1 cellular context compared by ENCODE assay signal in the genomic region with DNA sequence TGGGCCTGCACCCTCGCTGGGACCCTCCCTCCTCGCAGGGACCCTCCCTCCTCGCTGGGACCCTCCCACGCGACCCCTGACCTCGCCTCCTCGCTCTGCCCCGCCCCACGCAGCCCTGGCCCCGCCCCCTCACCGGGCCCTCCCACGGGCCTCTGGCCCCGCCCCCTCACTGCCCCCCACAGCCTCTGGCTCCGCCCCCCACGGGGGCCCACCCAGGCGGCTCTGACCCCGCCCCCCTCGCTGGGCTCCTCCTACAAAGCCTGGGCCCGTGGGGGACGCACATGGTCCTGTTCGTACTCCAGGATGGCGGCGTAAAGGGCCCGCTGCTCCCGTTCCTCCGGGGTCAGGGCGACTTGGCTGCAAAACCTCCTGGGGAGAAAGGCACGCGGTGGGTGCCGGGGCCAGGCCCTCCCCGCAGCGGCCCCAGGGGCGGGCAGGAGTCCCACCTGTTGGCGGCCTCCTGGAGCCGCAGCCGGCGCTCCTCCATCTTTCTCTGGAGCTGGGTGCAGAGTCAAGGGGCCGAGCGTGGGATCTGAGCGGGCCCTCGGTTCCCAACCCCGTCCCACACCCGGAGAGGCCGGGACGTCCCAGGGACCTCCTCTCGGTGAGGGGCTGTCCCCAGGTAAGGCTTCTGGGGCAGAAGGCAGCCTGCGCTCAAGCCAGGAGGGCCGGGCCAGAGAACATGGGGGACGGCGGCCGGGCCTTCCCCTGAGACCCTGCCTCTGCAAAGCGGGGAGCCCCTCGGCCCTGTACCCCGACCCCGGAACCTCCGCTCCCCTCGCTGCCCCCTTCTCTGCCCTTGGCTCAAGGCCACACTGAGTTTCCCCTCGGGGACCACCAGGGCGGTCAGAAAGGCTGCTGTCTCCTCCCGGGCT.
TF ChIP-seq lines count a peak whose summit lies in the region.

No MANE protein-coding gene starts in this region.

TF ChIP-seq in WTC11, 78 proteins besides CTCF, POLR2A, EP300 and RAD21 (continued from another document):
- TF ChIP-seq, protein P1, sequence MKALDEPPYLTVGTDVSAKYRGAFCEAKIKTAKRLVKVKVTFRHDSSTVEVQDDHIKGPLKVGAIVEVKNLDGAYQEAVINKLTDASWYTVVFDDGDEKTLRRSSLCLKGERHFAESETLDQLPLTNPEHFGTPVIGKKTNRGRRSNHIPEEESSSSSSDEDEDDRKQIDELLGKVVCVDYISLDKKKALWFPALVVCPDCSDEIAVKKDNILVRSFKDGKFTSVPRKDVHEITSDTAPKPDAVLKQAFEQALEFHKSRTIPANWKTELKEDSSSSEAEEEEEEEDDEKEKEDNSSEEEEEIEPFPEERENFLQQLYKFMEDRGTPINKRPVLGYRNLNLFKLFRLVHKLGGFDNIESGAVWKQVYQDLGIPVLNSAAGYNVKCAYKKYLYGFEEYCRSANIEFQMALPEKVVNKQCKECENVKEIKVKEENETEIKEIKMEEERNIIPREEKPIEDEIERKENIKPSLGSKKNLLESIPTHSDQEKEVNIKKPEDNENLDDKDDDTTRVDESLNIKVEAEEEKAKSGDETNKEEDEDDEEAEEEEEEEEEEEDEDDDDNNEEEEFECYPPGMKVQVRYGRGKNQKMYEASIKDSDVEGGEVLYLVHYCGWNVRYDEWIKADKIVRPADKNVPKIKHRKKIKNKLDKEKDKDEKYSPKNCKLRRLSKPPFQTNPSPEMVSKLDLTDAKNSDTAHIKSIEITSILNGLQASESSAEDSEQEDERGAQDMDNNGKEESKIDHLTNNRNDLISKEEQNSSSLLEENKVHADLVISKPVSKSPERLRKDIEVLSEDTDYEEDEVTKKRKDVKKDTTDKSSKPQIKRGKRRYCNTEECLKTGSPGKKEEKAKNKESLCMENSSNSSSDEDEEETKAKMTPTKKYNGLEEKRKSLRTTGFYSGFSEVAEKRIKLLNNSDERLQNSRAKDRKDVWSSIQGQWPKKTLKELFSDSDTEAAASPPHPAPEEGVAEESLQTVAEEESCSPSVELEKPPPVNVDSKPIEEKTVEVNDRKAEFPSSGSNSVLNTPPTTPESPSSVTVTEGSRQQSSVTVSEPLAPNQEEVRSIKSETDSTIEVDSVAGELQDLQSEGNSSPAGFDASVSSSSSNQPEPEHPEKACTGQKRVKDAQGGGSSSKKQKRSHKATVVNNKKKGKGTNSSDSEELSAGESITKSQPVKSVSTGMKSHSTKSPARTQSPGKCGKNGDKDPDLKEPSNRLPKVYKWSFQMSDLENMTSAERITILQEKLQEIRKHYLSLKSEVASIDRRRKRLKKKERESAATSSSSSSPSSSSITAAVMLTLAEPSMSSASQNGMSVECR (CRISPR knock-in tag; IDR thresholded peaks at IDR 0.05; ENCODE audit: borderline replicate concordance) = peak; percentile 62; the same call in 1 of the 2 replicates
- TF ChIP-seq, protein P2, sequence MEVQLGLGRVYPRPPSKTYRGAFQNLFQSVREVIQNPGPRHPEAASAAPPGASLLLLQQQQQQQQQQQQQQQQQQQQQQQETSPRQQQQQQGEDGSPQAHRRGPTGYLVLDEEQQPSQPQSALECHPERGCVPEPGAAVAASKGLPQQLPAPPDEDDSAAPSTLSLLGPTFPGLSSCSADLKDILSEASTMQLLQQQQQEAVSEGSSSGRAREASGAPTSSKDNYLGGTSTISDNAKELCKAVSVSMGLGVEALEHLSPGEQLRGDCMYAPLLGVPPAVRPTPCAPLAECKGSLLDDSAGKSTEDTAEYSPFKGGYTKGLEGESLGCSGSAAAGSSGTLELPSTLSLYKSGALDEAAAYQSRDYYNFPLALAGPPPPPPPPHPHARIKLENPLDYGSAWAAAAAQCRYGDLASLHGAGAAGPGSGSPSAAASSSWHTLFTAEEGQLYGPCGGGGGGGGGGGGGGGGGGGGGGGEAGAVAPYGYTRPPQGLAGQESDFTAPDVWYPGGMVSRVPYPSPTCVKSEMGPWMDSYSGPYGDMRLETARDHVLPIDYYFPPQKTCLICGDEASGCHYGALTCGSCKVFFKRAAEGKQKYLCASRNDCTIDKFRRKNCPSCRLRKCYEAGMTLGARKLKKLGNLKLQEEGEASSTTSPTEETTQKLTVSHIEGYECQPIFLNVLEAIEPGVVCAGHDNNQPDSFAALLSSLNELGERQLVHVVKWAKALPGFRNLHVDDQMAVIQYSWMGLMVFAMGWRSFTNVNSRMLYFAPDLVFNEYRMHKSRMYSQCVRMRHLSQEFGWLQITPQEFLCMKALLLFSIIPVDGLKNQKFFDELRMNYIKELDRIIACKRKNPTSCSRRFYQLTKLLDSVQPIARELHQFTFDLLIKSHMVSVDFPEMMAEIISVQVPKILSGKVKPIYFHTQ (CRISPR knock-in tag; IDR thresholded peaks at IDR 0.05) = no peak
- TF ChIP-seq SMAD3 (CRISPR knock-in tag; IDR thresholded peaks at IDR 0.05; ENCODE audit: borderline replicate concordance) = no peak
- no peak for TF ChIP-seq ETV6 (CRISPR knock-in tag; IDR thresholded peaks at IDR 0.05)
- TF ChIP-seq, protein P3, sequence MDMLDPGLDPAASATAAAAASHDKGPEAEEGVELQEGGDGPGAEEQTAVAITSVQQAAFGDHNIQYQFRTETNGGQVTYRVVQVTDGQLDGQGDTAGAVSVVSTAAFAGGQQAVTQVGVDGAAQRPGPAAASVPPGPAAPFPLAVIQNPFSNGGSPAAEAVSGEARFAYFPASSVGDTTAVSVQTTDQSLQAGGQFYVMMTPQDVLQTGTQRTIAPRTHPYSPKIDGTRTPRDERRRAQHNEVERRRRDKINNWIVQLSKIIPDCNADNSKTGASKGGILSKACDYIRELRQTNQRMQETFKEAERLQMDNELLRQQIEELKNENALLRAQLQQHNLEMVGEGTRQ (CRISPR knock-in tag; IDR thresholded peaks at IDR 0.05) = peak; percentile 33; the same call in 1 of the 2 replicates
- TF ChIP-seq, protein P4, sequence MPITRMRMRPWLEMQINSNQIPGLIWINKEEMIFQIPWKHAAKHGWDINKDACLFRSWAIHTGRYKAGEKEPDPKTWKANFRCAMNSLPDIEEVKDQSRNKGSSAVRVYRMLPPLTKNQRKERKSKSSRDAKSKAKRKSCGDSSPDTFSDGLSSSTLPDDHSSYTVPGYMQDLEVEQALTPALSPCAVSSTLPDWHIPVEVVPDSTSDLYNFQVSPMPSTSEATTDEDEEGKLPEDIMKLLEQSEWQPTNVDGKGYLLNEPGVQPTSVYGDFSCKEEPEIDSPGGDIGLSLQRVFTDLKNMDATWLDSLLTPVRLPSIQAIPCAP (CRISPR knock-in tag; IDR thresholded peaks at IDR 0.05) = no peak
- TF ChIP-seq ATF1 (CRISPR knock-in tag; IDR thresholded peaks at IDR 0.05) = no peak
- TF ChIP-seq, protein P5, sequence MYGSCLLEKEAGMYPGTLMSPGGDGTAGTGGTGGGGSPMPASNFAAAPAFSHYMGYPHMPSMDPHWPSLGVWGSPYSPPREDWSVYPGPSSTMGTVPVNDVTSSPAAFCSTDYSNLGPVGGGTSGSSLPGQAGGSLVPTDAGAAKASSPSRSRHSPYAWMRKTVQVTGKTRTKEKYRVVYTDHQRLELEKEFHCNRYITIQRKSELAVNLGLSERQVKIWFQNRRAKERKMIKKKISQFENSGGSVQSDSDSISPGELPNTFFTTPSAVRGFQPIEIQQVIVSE (CRISPR knock-in tag; IDR thresholded peaks at IDR 0.05; ENCODE audit: borderline replicate concordance) = no peak
- no peak for TF ChIP-seq ZBTB21 (CRISPR knock-in tag; IDR thresholded peaks at IDR 0.05; ENCODE audit: borderline replicate concordance)
- no peak for TF ChIP-seq GABPB1 (CRISPR knock-in tag; IDR thresholded peaks at IDR 0.05)
- 0 out of 2 replicates have a peak, but pooled peaks have one; percentile 24 for TF ChIP-seq NFYB (CRISPR knock-in tag; conservative IDR thresholded peaks at IDR 0.05; ENCODE audit: low read depth)
- TF ChIP-seq NFE2L1 (CRISPR knock-in tag; IDR thresholded peaks at IDR 0.05) = peak; percentile 73; the same call in 1 of the 2 replicates
- 0 out of 2 replicates have a peak, but pooled peaks have one; percentile 51 for TF ChIP-seq ELF4 (CRISPR knock-in tag; IDR thresholded peaks at IDR 0.05; ENCODE audit: low read depth)
- TF ChIP-seq, protein P6, sequence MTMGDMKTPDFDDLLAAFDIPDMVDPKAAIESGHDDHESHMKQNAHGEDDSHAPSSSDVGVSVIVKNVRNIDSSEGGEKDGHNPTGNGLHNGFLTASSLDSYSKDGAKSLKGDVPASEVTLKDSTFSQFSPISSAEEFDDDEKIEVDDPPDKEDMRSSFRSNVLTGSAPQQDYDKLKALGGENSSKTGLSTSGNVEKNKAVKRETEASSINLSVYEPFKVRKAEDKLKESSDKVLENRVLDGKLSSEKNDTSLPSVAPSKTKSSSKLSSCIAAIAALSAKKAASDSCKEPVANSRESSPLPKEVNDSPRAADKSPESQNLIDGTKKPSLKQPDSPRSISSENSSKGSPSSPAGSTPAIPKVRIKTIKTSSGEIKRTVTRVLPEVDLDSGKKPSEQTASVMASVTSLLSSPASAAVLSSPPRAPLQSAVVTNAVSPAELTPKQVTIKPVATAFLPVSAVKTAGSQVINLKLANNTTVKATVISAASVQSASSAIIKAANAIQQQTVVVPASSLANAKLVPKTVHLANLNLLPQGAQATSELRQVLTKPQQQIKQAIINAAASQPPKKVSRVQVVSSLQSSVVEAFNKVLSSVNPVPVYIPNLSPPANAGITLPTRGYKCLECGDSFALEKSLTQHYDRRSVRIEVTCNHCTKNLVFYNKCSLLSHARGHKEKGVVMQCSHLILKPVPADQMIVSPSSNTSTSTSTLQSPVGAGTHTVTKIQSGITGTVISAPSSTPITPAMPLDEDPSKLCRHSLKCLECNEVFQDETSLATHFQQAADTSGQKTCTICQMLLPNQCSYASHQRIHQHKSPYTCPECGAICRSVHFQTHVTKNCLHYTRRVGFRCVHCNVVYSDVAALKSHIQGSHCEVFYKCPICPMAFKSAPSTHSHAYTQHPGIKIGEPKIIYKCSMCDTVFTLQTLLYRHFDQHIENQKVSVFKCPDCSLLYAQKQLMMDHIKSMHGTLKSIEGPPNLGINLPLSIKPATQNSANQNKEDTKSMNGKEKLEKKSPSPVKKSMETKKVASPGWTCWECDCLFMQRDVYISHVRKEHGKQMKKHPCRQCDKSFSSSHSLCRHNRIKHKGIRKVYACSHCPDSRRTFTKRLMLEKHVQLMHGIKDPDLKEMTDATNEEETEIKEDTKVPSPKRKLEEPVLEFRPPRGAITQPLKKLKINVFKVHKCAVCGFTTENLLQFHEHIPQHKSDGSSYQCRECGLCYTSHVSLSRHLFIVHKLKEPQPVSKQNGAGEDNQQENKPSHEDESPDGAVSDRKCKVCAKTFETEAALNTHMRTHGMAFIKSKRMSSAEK (CRISPR knock-in tag; IDR thresholded peaks at IDR 0.05; ENCODE audit: borderline replicate concordance) = no peak
- TF ChIP-seq CREM (CRISPR knock-in tag; IDR thresholded peaks at IDR 0.05) = no peak
- TF ChIP-seq, protein P7, sequence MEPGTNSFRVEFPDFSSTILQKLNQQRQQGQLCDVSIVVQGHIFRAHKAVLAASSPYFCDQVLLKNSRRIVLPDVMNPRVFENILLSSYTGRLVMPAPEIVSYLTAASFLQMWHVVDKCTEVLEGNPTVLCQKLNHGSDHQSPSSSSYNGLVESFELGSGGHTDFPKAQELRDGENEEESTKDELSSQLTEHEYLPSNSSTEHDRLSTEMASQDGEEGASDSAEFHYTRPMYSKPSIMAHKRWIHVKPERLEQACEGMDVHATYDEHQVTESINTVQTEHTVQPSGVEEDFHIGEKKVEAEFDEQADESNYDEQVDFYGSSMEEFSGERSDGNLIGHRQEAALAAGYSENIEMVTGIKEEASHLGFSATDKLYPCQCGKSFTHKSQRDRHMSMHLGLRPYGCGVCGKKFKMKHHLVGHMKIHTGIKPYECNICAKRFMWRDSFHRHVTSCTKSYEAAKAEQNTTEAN (CRISPR knock-in tag; IDR thresholded peaks at IDR 0.05) = no peak
- no peak for TF ChIP-seq ZNF671 (CRISPR knock-in tag; IDR thresholded peaks at IDR 0.05)
- TF ChIP-seq GTF2I (CRISPR knock-in tag; conservative IDR thresholded peaks at IDR 0.05) = no peak
- TF ChIP-seq, protein P8, sequence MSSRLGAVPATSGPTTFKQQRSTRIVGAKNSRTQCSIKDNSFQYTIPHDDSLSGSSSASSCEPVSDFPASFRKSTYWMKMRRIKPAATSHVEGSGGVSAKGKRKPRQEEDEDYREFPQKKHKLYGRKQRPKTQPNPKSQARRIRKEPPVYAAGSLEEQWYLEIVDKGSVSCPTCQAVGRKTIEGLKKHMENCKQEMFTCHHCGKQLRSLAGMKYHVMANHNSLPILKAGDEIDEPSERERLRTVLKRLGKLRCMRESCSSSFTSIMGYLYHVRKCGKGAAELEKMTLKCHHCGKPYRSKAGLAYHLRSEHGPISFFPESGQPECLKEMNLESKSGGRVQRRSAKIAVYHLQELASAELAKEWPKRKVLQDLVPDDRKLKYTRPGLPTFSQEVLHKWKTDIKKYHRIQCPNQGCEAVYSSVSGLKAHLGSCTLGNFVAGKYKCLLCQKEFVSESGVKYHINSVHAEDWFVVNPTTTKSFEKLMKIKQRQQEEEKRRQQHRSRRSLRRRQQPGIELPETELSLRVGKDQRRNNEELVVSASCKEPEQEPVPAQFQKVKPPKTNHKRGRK (CRISPR knock-in tag; IDR thresholded peaks at IDR 0.05; ENCODE audit: borderline replicate concordance) = no peak
- no peak for TF ChIP-seq TP53 (CRISPR knock-in tag; IDR thresholded peaks at IDR 0.05)
- no peak for TF ChIP-seq ZNF219 (CRISPR knock-in tag; IDR thresholded peaks at IDR 0.05; ENCODE audit: borderline replicate concordance)
- TF ChIP-seq NR3C1 (CRISPR knock-in tag; conservative IDR thresholded peaks at IDR 0.05; ENCODE audit: low read depth) = no peak
